In genomic region chr17:68458260-68459029, GRCh38 we compare ENCODE assay signal across 8 cellular contexts. TPM values are rescaled to one million over a fixed set of nuclear protein-coding genes. Genes with fewer than 3 reads are reported as not detected.
DNase-seq lines count a peak whose midpoint lies in the region; ATAC-seq and TF ChIP-seq lines count a peak whose summit lies in the region.

No MANE protein-coding gene starts in this region.

- intact Hi-C loops in body of pancreas (cut with DNase I): no loop called here

- no peak for TF ChIP-seq CTCF in body of pancreas (IDR thresholded peaks at IDR 0.05)

- 20 to 21% methylated on average over 12 of the region's 12 CpGs for whole genome bisulfite sequencing in body of pancreas, 2 donors

- H3K4me1 ChIP-seq in ACC112 (ENCODE audit: control insufficient read depth, insufficient read depth, low read length, unreplicated experiment): peaks cover 20% of the 10 kb centered on the region
- peaks cover 40% of the 10 kb centered on the region for H3K4me1 ChIP-seq in body of pancreas
- H3K4me1 ChIP-seq in mucosa of rectum (ENCODE audit: control insufficient read depth in 2 of 2, insufficient read depth in 2 of 2, low read length in 2 of 2): peaks cover 20 to 38% of the 10 kb centered on the region in 2 donors

- H3K9ac ChIP-seq in mucosa of rectum (ENCODE audit: low read depth in 1 of 2, low read length in 2 of 2): peak overlapping the region; percentile 77 to 82

- no peak for TF ChIP-seq POLR2A in body of pancreas (IDR thresholded peaks at IDR 0.05)

- H3K4me3 ChIP-seq in ACC112 (ENCODE audit: low read depth, low read length) (peak overlapping the region; percentile 83), body of pancreas (peak overlapping the region in 1 of 2 donors; percentile 38), mucosa of rectum (ENCODE audit: low read length in 2 of 2) (peak overlapping the region; percentile 66 to 78)

- no peak for DNase-seq in body of pancreas
- no peak for DNase-seq in NCI-H1694 (lab: John Stamatoyannopoulos, UW)
- no peak for DNase-seq in DMS 273 (lab: John Stamatoyannopoulos, UW; ENCODE audit: unreplicated experiment)

- peak overlapping the region; percentile 51 for H2AFZ ChIP-seq in ACC112 (ENCODE audit: low read length, unreplicated experiment)

- H3K36me3 ChIP-seq in ACC112 (ENCODE audit: insufficient read depth, low read length) (no peaks in the 10 kb centered on the region), body of pancreas (replicated peaks in 1 of 2; ENCODE audit: insufficient read depth in 1 of 2, low read depth in 2 of 2) (no peaks in the 10 kb centered on the region), mucosa of rectum (ENCODE audit: control insufficient read depth in 2 of 2, insufficient read depth in 2 of 2, low read length in 2 of 2) (no peaks in the 10 kb centered on the region)

- peak overlapping the region; percentile 28; the same call in 1 of the 2 replicates for H3K27ac ChIP-seq in ACC112 (ENCODE audit: low read depth, low read length)
- peak overlapping the region; percentile 44 to 89 (median 78) for H3K27ac ChIP-seq in body of pancreas
- peak overlapping the region; percentile 85 to 90 for H3K27ac ChIP-seq in mucosa of rectum (ENCODE audit: low read depth in 2 of 2, low read length in 2 of 2)

- no peaks in the 10 kb centered on the region for H3K27me3 ChIP-seq in ACC112 (ENCODE audit: insufficient read depth, low read length)
- H3K27me3 ChIP-seq in body of pancreas: no peaks in the 10 kb centered on the region
- no peaks in the 10 kb centered on the region for H3K27me3 ChIP-seq in mucosa of rectum (ENCODE audit: control insufficient read depth in 2 of 2, insufficient read depth in 2 of 2, low read length in 2 of 2)

- no peaks in the 10 kb centered on the region for H3K9me3 ChIP-seq in body of pancreas
- no peaks in the 10 kb centered on the region for H3K9me3 ChIP-seq in mucosa of rectum (ENCODE audit: control insufficient read depth in 2 of 2, low read length in 2 of 2)

- peak; percentile 13 for ATAC-seq in HG02642 (IDR thresholded peaks at IDR 0.05; ENCODE audit: poor library complexity, unreplicated experiment)
- no peak for ATAC-seq in body of pancreas
- ATAC-seq in GM18907 (IDR thresholded peaks at IDR 0.05; ENCODE audit: unreplicated experiment): no peak
- ATAC-seq in HG02588 (IDR thresholded peaks at IDR 0.05; ENCODE audit: unreplicated experiment): no peak

- H3K79me2 ChIP-seq in ACC112 (ENCODE audit: control insufficient read depth, insufficient read depth, low read length, unreplicated experiment): peaks cover 16% of the 10 kb centered on the region

RNA-seq across cellular contexts. Expression of gene WIPI1, which starts 1.1 kb away (rescaled TPM):
- total RNA-seq in body of pancreas: 10 to 100 TPM; 20.5 to 22.4 TPM

RNA-seq across cellular contexts. Expression of gene PRKAR1A, which starts 53.8 kb away (rescaled TPM):
- 10 to 100 TPM; 71.2 to 80.7 TPM for total RNA-seq in body of pancreas

Comparison
In these comparisons a context has a peak if more than half of its experiments do, and no peak if none do; other contexts are left out.
1. H3K27ac ChIP-seq: peak in every context shown above with its lines; median percentile 88 in mucosa of rectum; 78 in body of pancreas; 28 in ACC112.